30 cellular contexts compared by ENCODE assay signal in genomic region chr15:63083541-63083940, GRCh38. TPM values are rescaled to one million over a fixed set of nuclear protein-coding genes. Genes with fewer than 3 reads are reported as not detected.
DNase-seq lines count a peak whose midpoint lies in the region; ATAC-seq, FAIRE-seq and TF ChIP-seq lines count a peak whose summit lies in the region.
"Had no signal": no experiment of that assay in that cellular context is flagged by ENCODE, and none has a peak within 500 bp of the region (broad histone marks: within the 10 kb centered on the region; RNA-seq: fewer than 3 reads in every experiment).

No MANE protein-coding gene starts in this region.

- H4K20me1 ChIP-seq in K562 (replicated peaks; ENCODE audit: control insufficient read depth, insufficient read depth, low read length), result no peaks in the 10 kb centered on the region

- peak overlapping the region; percentile 20 to 34 for H2BK12ac ChIP-seq in mesenchymal stem cell (ENCODE audit: low read length in 2 of 2)

- TF ChIP-seq CTCF in cardiac muscle cell (IDR thresholded peaks at IDR 0.05; ENCODE audit: low read depth, low read length), result no peak
- TF ChIP-seq CTCF in K562 (IDR thresholded peaks at IDR 0.05 in 2 of 3, conservative IDR thresholded peaks at IDR 0.05 in 1 of 3; ENCODE audit: insufficient read depth in 2 of 3, low read depth in 1 of 3, low read length in 3 of 3), result no peak
- no peak for TF ChIP-seq CTCF in type B pancreatic cell (conservative IDR thresholded peaks at IDR 0.05)
- TF ChIP-seq CTCF in CD8-positive, alpha-beta T cell (IDR thresholded peaks at IDR 0.05), result no peak

- CTCF ChIA-PET in K562 (lab: Yijun Ruan, JAX; ENCODE audit: low intra/inter-chr PET ratio), result no interaction called here
- CTCF ChIA-PET in CD8-positive, alpha-beta T cell (lab: Charles Lee), result interaction anchor here (1.3 to 2.5 kb wide), 3 partner anchors 10 to 36 kb away, joined by 3 to 13 read pairs (median 3); no protein-coding TSS in a partner anchor

- H3K79me2 ChIP-seq in K562 (ENCODE audit: control insufficient read depth, insufficient read depth, low read length), result no peaks in the 10 kb centered on the region

- peaks cover 41% of the 10 kb centered on the region for H3K4me1 Mint-ChIP-seq in type B pancreatic cell (ENCODE audit: unreplicated experiment)
- H3K4me1 Mint-ChIP-seq in CD8-positive, alpha-beta T cell (ENCODE audit: low read depth), result no peaks in the 10 kb centered on the region
- H3K4me1 Mint-ChIP-seq: activated naive CD8-positive, alpha-beta T cell treated with anti-CD3 and anti-CD28 coated beads for 36 hours; natural killer cell; stimulated activated memory B cell treated with anti-CD40 and anti-IgM and Interleukin-4, amounts not matched to agents 10 μg/mL and 1 μg/mL and 100 μg/mL, for 72 hours; T-helper 17 cell had no signal

- H3K14ac ChIP-seq in mesenchymal stem cell (ENCODE audit: low read length in 2 of 2), result no peak overlapping the region

- TF ChIP-seq RAD21 in K562 (CRISPR knock-in tag; conservative IDR thresholded peaks at IDR 0.05 in 1 of 2, IDR thresholded peaks at IDR 0.05 in 1 of 2), result no peak

- ATAC-seq in Right ventricle myocardium superior (ENCODE audit: poor library complexity), result no peak
- ATAC-seq in K562, result peak; percentile 72
- no peak for ATAC-seq in CD8-positive, alpha-beta T cell
- ATAC-seq: effector memory CD8-positive, alpha-beta T cell; esophagus mucosa; foreskin keratinocyte; natural killer cell; SK-N-SH treated with all-trans-retinoic acid at 6 μM for 48 hours; stimulated activated memory B cell treated with anti-CD40 and anti-IgM and Interleukin-4, amounts not matched to agents 10 μg/mL and 1 μg/mL and 100 μg/mL, for 72 hours; T-helper 17 cell had no signal

- H3K9ac ChIP-seq in K562 (ENCODE audit: insufficient read depth in 1 of 2, low read depth in 2 of 2, low read length in 2 of 2) (0 out of 4 replicates have a peak overlapping the region, but pooled peaks of 1 of the 2 experiments have one; percentile 16), mesenchymal stem cell (ENCODE audit: low read length) (no peak overlapping the region)

- H3K23ac ChIP-seq in mesenchymal stem cell (ENCODE audit: low read length in 2 of 2), result no peak overlapping the region

- H2AFZ ChIP-seq in K562 (ENCODE audit: low read depth, low read length) (0 out of 2 replicates have a peak overlapping the region, but pooled peaks have one; percentile 69), mesenchymal stem cell (ENCODE audit: low read depth, low read length) (no peak overlapping the region)

- H3K36me3 Mint-ChIP-seq in type B pancreatic cell, result no peaks in the 10 kb centered on the region
- H3K36me3 Mint-ChIP-seq in CD8-positive, alpha-beta T cell, result no peaks in the 10 kb centered on the region
- H3K36me3 Mint-ChIP-seq: activated naive CD8-positive, alpha-beta T cell treated with anti-CD3 and anti-CD28 coated beads for 36 hours; natural killer cell; stimulated activated memory B cell treated with anti-CD40 and anti-IgM and Interleukin-4, amounts not matched to agents 10 μg/mL and 1 μg/mL and 100 μg/mL, for 72 hours had no signal

- H3K27me3 Mint-ChIP-seq in type B pancreatic cell, result no peaks in the 10 kb centered on the region
- H3K27me3 Mint-ChIP-seq in CD8-positive, alpha-beta T cell (ENCODE audit: low read depth), result peaks cover 9% of the 10 kb centered on the region

- TF ChIP-seq EP300 in K562 (IDR thresholded peaks at IDR 0.05; ENCODE audit: low read length), result no peak

- WGBS in K562 (ENCODE audit: insufficient coverage, low coverage, missing lambda C conversion rate), result 41% methylated on average over 6 of the region's 11 CpGs
- WGBS in mesenchymal stem cell, result 96% methylated on average over 10 of the region's 11 CpGs

- in situ Hi-C loops in K562 (cut with MboI), result loop anchor here (5.0 kb wide), 1 partner anchor 36 kb away; no protein-coding TSS in a partner anchor

- POLR2A ChIA-PET in K562 (lab: Yijun Ruan, JAX), result interaction anchor here (0.6 kb wide), 3 partner anchors 10 to 736 kb away, joined by 3 to 5 read pairs (median 3); no protein-coding TSS in a partner anchor
- POLR2A ChIA-PET in CD8-positive, alpha-beta T cell (lab: Charles Lee), result no interaction called here

- H3K4me3 ChIP-seq in cardiac muscle cell, result no peak overlapping the region
- no peak overlapping the region for H3K4me3 ChIP-seq in K562
- no peak overlapping the region for H3K4me3 ChIP-seq in mesenchymal stem cell (ENCODE audit: insufficient read depth in 1 of 2, low read depth in 1 of 2, low read length in 2 of 2)
- H3K4me3 ChIP-seq in CD8-positive, alpha-beta T cell (ENCODE audit: low read depth, low read length), result no peak overlapping the region
- H3K4me3 ChIP-seq: coronary artery, suprapubic skin had no signal

- H3K9me1 ChIP-seq in K562 (ENCODE audit: control insufficient read depth, insufficient read depth, low read length), result no peaks in the 10 kb centered on the region

- no peaks in the 10 kb centered on the region for H3K36me3 ChIP-seq in cardiac muscle cell
- no peaks in the 10 kb centered on the region for H3K36me3 ChIP-seq in K562 (ENCODE audit: control insufficient read depth, insufficient read depth, low read length)
- H3K36me3 ChIP-seq in mesenchymal stem cell (ENCODE audit: control insufficient read depth in 1 of 2, insufficient read depth in 2 of 2, low read depth in 1 of 2, low read length in 2 of 2), result no peaks in the 10 kb centered on the region
- no peaks in the 10 kb centered on the region for H3K36me3 ChIP-seq in CD8-positive, alpha-beta T cell (ENCODE audit: insufficient read depth, low read length)
- H3K36me3 ChIP-seq: suprapubic skin had no signal

- H3K27me3 ChIP-seq in cardiac muscle cell, result no peaks in the 10 kb centered on the region
- no peaks in the 10 kb centered on the region for H3K27me3 ChIP-seq in K562 (ENCODE audit: control insufficient read depth in 2 of 2, insufficient read depth in 2 of 2, low read length in 2 of 2)
- H3K27me3 ChIP-seq in mesenchymal stem cell (ENCODE audit: control insufficient read depth in 1 of 2, insufficient read depth in 1 of 2, low read length in 2 of 2), result no peaks in the 10 kb centered on the region
- no peaks in the 10 kb centered on the region for H3K27me3 ChIP-seq in CD8-positive, alpha-beta T cell (ENCODE audit: insufficient read depth, low read length)
- H3K27me3 ChIP-seq: foreskin keratinocyte, suprapubic skin had no signal

- BruUV-seq in K562 (replicated peaks; lab: Mats Ljungman, UMichigan), result no TSS peak

- H3K4me1 ChIP-seq in cardiac muscle cell (ENCODE audit: low read depth) (peaks cover 19% of the 10 kb centered on the region), K562 (replicated peaks in 1 of 2; ENCODE audit: control insufficient read depth in 2 of 2, insufficient read depth in 2 of 2, low read length in 2 of 2) (peaks cover 7 to 12% of the 10 kb centered on the region in 2 experiments; a peak in 3 of 5 replicates), mesenchymal stem cell (ENCODE audit: control insufficient read depth, insufficient read depth, low read depth, low read length) (peaks cover 7% of the 10 kb centered on the region)
- no peaks in the 10 kb centered on the region for H3K4me1 ChIP-seq in CD8-positive, alpha-beta T cell (ENCODE audit: insufficient read depth, low read length)
- H3K4me1 ChIP-seq: suprapubic skin had no signal

- no peaks in the 10 kb centered on the region for H3K79me1 ChIP-seq in mesenchymal stem cell (replicated peaks; ENCODE audit: low read length, poor library complexity, severe bottlenecking)

- H2BK15ac ChIP-seq in mesenchymal stem cell (ENCODE audit: low read depth, poor library complexity, severe bottlenecking), result no peak overlapping the region

- H2AK5ac ChIP-seq in mesenchymal stem cell (ENCODE audit: low read length, severe bottlenecking), result no peak overlapping the region

- H4K91ac ChIP-seq in mesenchymal stem cell (ENCODE audit: low read length), result no peak overlapping the region

- H3K27ac ChIP-seq in cardiac muscle cell (peak overlapping the region; percentile 37), K562 (ENCODE audit: extremely low read depth, low read depth, low read length) (no peak overlapping the region), mesenchymal stem cell (ENCODE audit: low read length, poor library complexity, severe bottlenecking) (no peak overlapping the region)
- H3K27ac ChIP-seq in CD8-positive, alpha-beta T cell (ENCODE audit: low read depth, low read length), result no peak overlapping the region
- H3K27ac ChIP-seq: coronary artery, foreskin keratinocyte, suprapubic skin had no signal

- no peaks in the 10 kb centered on the region for H3K9me3 ChIP-seq in cardiac muscle cell (ENCODE audit: low read depth)
- H3K9me3 ChIP-seq in K562 (replicated peaks; ENCODE audit: control insufficient read depth, insufficient read depth, low read depth, low read length), result no peaks in the 10 kb centered on the region
- H3K9me3 ChIP-seq in mesenchymal stem cell (ENCODE audit: control insufficient read depth, low read length), result no peaks in the 10 kb centered on the region
- no peaks in the 10 kb centered on the region for H3K9me3 ChIP-seq in CD8-positive, alpha-beta T cell (ENCODE audit: low read length)
- H3K9me3 ChIP-seq: suprapubic skin had no signal

- no peak overlapping the region for H4K8ac ChIP-seq in mesenchymal stem cell (ENCODE audit: low read length)

- H3K27ac Mint-ChIP-seq in type B pancreatic cell, result peak overlapping the region; percentile 63
- H3K27ac Mint-ChIP-seq in CD8-positive, alpha-beta T cell, result no peak overlapping the region
- H3K27ac Mint-ChIP-seq: activated naive CD8-positive, alpha-beta T cell treated with anti-CD3 and anti-CD28 coated beads for 36 hours; CD4-positive, alpha-beta T cell; effector memory CD8-positive, alpha-beta T cell; natural killer cell; stimulated activated memory B cell treated with anti-CD40 and anti-IgM and Interleukin-4, amounts not matched to agents 10 μg/mL and 1 μg/mL and 100 μg/mL, for 72 hours; T-helper 17 cell had no signal

- H2BK5ac ChIP-seq in mesenchymal stem cell (ENCODE audit: low read depth, low read length, poor library complexity, severe bottlenecking), result no peak overlapping the region

- H3K9me3 Mint-ChIP-seq in type B pancreatic cell, result no peaks in the 10 kb centered on the region
- no peaks in the 10 kb centered on the region for H3K9me3 Mint-ChIP-seq in CD8-positive, alpha-beta T cell
- H3K9me3 Mint-ChIP-seq: activated naive CD8-positive, alpha-beta T cell treated with anti-CD3 and anti-CD28 coated beads for 36 hours; CD4-positive, alpha-beta T cell; effector memory CD8-positive, alpha-beta T cell; natural killer cell; stimulated activated memory B cell treated with anti-CD40 and anti-IgM and Interleukin-4, amounts not matched to agents 10 μg/mL and 1 μg/mL and 100 μg/mL, for 72 hours had no signal

- H3K4me3 Mint-ChIP-seq in type B pancreatic cell, result no peak overlapping the region
- no peak overlapping the region for H3K4me3 Mint-ChIP-seq in CD8-positive, alpha-beta T cell
- H3K4me3 Mint-ChIP-seq: activated naive CD8-positive, alpha-beta T cell treated with anti-CD3 and anti-CD28 coated beads for 36 hours; CD4-positive, alpha-beta T cell; effector memory CD8-positive, alpha-beta T cell; natural killer cell; stimulated activated memory B cell treated with anti-CD40 and anti-IgM and Interleukin-4, amounts not matched to agents 10 μg/mL and 1 μg/mL and 100 μg/mL, for 72 hours; T-helper 17 cell had no signal

- TF ChIP-seq POLR2A in K562 (conservative IDR thresholded peaks at IDR 0.05), result no peak

- H3K4me2 ChIP-seq in K562 (ENCODE audit: insufficient read depth, low read length), result no peak overlapping the region
- no peak overlapping the region for H3K4me2 ChIP-seq in mesenchymal stem cell (ENCODE audit: low read length, poor library complexity, severe bottlenecking)

- H3K18ac ChIP-seq in mesenchymal stem cell (ENCODE audit: low read depth in 1 of 2, low read length in 2 of 2), result no peak overlapping the region

- FAIRE-seq in K562 (lab: Jason Lieb, UNC) (peak; percentile 35), GM19239 (lab: Jason Lieb, UNC) (no peak)
- FAIRE-seq: urothelium cell line had no signal

- no peak for DNase-seq in cardiac muscle cell (ENCODE audit: low read depth in 1 of 2, low spot score in 1 of 2)
- DNase-seq in Right ventricle myocardium superior, result no peak
- DNase-seq in K562 (ENCODE audit: extremely low read depth in 1 of 4, low spot score in 3 of 4), result peak in 3 of 4 experiments; percentile 26 to 33 (median 31)
- DNase-seq in mesenchymal stem cell, result no peak
- no peak for DNase-seq in type B pancreatic cell (ENCODE audit: extremely low spot score, unreplicated experiment)
- no peak for DNase-seq in CD8-positive, alpha-beta T cell
- DNase-seq in GM19239 (ENCODE audit: insufficient read length, low spot score), result no peak
- no peak for DNase-seq in NCI-H1694 (lab: John Stamatoyannopoulos, UW)
- DNase-seq: 8988T; activated CD4-positive, alpha-beta T cell treated with anti-CD3 and anti-CD28 coated beads for 4 hours; activated CD8-positive, alpha-beta memory T cell treated with anti-CD3 and anti-CD28 coated beads for 24 hours; activated effector memory CD4-positive, alpha-beta T cell treated with Interleukin-2 at 50 U/mL for 16 hours; activated naive CD8-positive, alpha-beta T cell treated with anti-CD3 and anti-CD28 coated beads for 36 hours; CD4-positive, alpha-beta T cell; effector memory CD8-positive, alpha-beta T cell; foreskin keratinocyte; KG1; MM.1S; natural killer cell; NCI-H1417; NCI-H446; retina; stimulated activated CD4-positive, alpha-beta T cell treated with anti-CD3 and anti-CD28 coated beads, Interleukin-4, amount 100 ng/mL, for 24 hours; T-helper 17 cell had no signal

- H3K4ac ChIP-seq in mesenchymal stem cell (ENCODE audit: low read depth in 1 of 2, low read length in 2 of 2), result no peak overlapping the region

- no peak overlapping the region for H2BK120ac ChIP-seq in mesenchymal stem cell (ENCODE audit: low read depth, low read length)

- intact Hi-C loops in Right ventricle myocardium superior (cut with DNase I) (no loop called here), K562 (cut with micrococcal nuclease) (no loop called here)
- intact Hi-C loops in CD8-positive, alpha-beta T cell (cut with DNase I, micrococcal nuclease), result no loop called here

RNA-seq across cellular contexts. Expression of gene LACTB, which starts 38.1 kb away (rescaled TPM):
- total RNA-seq in cardiac muscle cell (13.3 and 14.1 TPM in 2 replicates), Right ventricle myocardium superior (29.9 TPM), K562 (2014; rRNA removed) (6.1 and 9.5 TPM in 2 replicates), K562 (2014; rRNA removed; fragmentation: Illumina TruSeq; extraction: Trizol) (14.7 and 19.7 TPM in 2 replicates), K562 (2015; rRNA removed; fragmentation: Illumina TruSeq; extraction: Trizol) (13.1 and 15.5 TPM in 2 replicates), K562 (2021) (7.0 and 8.4 TPM in 2 replicates), type B pancreatic cell (ENCODE audit: low replicate concordance) (10.9 and 12.6 TPM in 2 replicates)
- polyA plus RNA-seq in cardiac muscle cell (14.0 and 18.0 TPM in 2 replicates), K562 (2011; rRNA removed) (11.3 and 12.4 TPM in 2 replicates), K562 (2014; fragmentation: Illumina TruSeq; extraction: Trizol) (8.2 and 14.6 TPM in 2 replicates), K562 (2014; fragmentation: Nextera tagmentation; extraction: Ambion mirVana) (1 to 10 TPM; 3.1 to 4.0 TPM), K562 (2014; rRNA removed) (8.3 and 9.8 TPM in 2 replicates)
- total RNA-seq in K562 (2011; cell fraction: chromatin; rRNA removed; ENCODE audit: low replicate concordance), result 8.1 and 18.4 TPM in 2 replicates
- total RNA-seq in K562 (2011; cell fraction: nucleolus; rRNA removed), result 3.5 and 6.1 TPM in 2 replicates
- total RNA-seq in K562 (2011; cell fraction: nucleoplasm; rRNA removed), result 9.0 and 15.3 TPM in 2 replicates
- 2.3 and 4.6 TPM in 2 replicates for polyA plus RNA-seq in K562 (2011; cell fraction: cytosol; rRNA removed)
- 1.8 and 3.3 TPM in 2 replicates for polyA plus RNA-seq in K562 (2011; cell fraction: nucleus; rRNA removed)
- 9.4 and 11.0 TPM in 2 replicates for polyA plus RNA-seq in K562 (2012)
- 6.5 and 9.1 TPM in 2 replicates for polyA minus RNA-seq in K562 (2011; rRNA and poly(A)+ RNA removed)
- 1.8 and 2.8 TPM in 2 replicates for polyA minus RNA-seq in K562 (2011; cell fraction: cytosol; rRNA and poly(A)+ RNA removed)
- 2.0 and 4.0 TPM in 2 replicates for polyA minus RNA-seq in K562 (2011; cell fraction: nucleus; rRNA and poly(A)+ RNA removed)
- polyA plus RNA-seq in mesenchymal stem cell (2013, experiment 1 of 2), result 26.3 TPM
- polyA plus RNA-seq in mesenchymal stem cell (2013, experiment 2 of 2), result 26.2 TPM
- 1 to 10 TPM; 8.8 to 9.6 TPM for total RNA-seq in CD8-positive, alpha-beta T cell

RNA-seq across cellular contexts. Expression of gene TPM1, which starts 41.0 kb away (rescaled TPM):
- total RNA-seq in cardiac muscle cell, result 6,553 and 8,453 TPM in 2 replicates
- 7,519 and 10,138 TPM in 2 replicates for polyA plus RNA-seq in cardiac muscle cell
- total RNA-seq in Right ventricle myocardium superior, result 12,703 TPM
- 40.0 and 70.8 TPM in 2 replicates for total RNA-seq in K562 (2011; cell fraction: chromatin; rRNA removed; ENCODE audit: low replicate concordance)
- 25.8 and 35.0 TPM in 2 replicates for total RNA-seq in K562 (2011; cell fraction: nucleolus; rRNA removed)
- total RNA-seq in K562 (2011; cell fraction: nucleoplasm; rRNA removed), result 50.5 and 78.6 TPM in 2 replicates
- 49.9 and 52.9 TPM in 2 replicates for total RNA-seq in K562 (2014; rRNA removed)
- 49.2 and 51.0 TPM in 2 replicates for total RNA-seq in K562 (2014; rRNA removed; fragmentation: Illumina TruSeq; extraction: Trizol)
- 42.0 and 43.1 TPM in 2 replicates for total RNA-seq in K562 (2015; rRNA removed; fragmentation: Illumina TruSeq; extraction: Trizol)
- 37.2 and 38.5 TPM in 2 replicates for total RNA-seq in K562 (2021)
- 36.0 and 42.1 TPM in 2 replicates for polyA plus RNA-seq in K562 (2011; rRNA removed)
- polyA plus RNA-seq in K562 (2011; cell fraction: cytosol; rRNA removed), result 14.9 and 22.5 TPM in 2 replicates
- 33.8 and 50.9 TPM in 2 replicates for polyA plus RNA-seq in K562 (2011; cell fraction: nucleus; rRNA removed)
- polyA plus RNA-seq in K562 (2012), result 46.9 and 77.8 TPM in 2 replicates
- 40.0 and 49.5 TPM in 2 replicates for polyA plus RNA-seq in K562 (2014; fragmentation: Illumina TruSeq; extraction: Trizol)
- 10 to 100 TPM in 1 of 2 experiments, 1 to 10 TPM in 1; 8.1 to 11.1 TPM for polyA plus RNA-seq in K562 (2014; fragmentation: Nextera tagmentation; extraction: Ambion mirVana)
- 53.9 and 54.5 TPM in 2 replicates for polyA plus RNA-seq in K562 (2014; rRNA removed)
- polyA minus RNA-seq in K562 (2011; rRNA and poly(A)+ RNA removed), result 28.7 and 39.2 TPM in 2 replicates
- 12.6 and 14.0 TPM in 2 replicates for polyA minus RNA-seq in K562 (2011; cell fraction: cytosol; rRNA and poly(A)+ RNA removed)
- 23.7 and 44.0 TPM in 2 replicates for polyA minus RNA-seq in K562 (2011; cell fraction: nucleus; rRNA and poly(A)+ RNA removed)
- polyA plus RNA-seq in mesenchymal stem cell (2013, experiment 1 of 2), result 825 TPM
- polyA plus RNA-seq in mesenchymal stem cell (2013, experiment 2 of 2), result 826 TPM
- total RNA-seq in type B pancreatic cell (ENCODE audit: low replicate concordance), result 343 and 447 TPM in 2 replicates
- total RNA-seq in CD8-positive, alpha-beta T cell, result 1 to 10 TPM; 8.6 to 9.4 TPM

Comparison
In these comparisons a context has a peak if more than half of its experiments do, and no peak if none do; other contexts are left out.
1. DNase-seq: peak in K562 (3 of 4); none in cardiac muscle cell (0 of 2), Right ventricle myocardium superior (single experiment), mesenchymal stem cell (single experiment), type B pancreatic cell (single experiment), CD8-positive, alpha-beta T cell (0 of 7), GM19239 (single experiment) and NCI-H1694 (single experiment).
2. RNA of gene TPM1, which starts 41.0 kb away (total RNA-seq): 12,703 TPM in Right ventricle myocardium superior (single experiment) and 6,553 to 8,453 TPM in cardiac muscle cell; 343 to 447 TPM in type B pancreatic cell, 25.8 to 78.6 TPM in K562 and 8.6 to 9.4 TPM in CD8-positive, alpha-beta T cell; every median in the first group is over 10 times any median in the second.